14 cellular contexts compared by ENCODE assay signal in the genomic region with DNA sequence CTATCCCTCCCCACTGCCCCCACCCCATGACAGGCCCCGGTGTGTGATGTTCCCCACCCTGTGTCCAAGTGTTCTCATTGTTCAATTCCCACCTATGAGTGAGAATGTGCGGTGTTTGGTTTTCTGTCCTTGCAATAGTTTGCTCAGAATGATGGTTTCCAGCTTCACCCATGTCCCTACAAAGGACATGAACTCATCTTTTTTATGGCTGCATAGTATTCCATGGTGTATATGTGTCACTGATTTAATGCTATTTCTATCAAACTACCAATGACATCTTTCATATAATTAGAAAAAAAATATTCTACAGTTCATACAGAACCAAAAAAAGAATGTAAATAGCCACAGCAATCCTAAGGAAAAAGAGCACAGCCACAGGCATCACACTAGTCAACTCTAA. TPM values are rescaled to one million over a fixed set of nuclear protein-coding genes. Genes with fewer than 3 reads are reported as not detected.
"Had no signal": no experiment of that assay in that cellular context is flagged by ENCODE, and none has a peak within 500 bp of the region (broad histone marks: within the 10 kb centered on the region; RNA-seq: fewer than 3 reads in every experiment).

No MANE protein-coding gene starts in this region.

RNA-seq across cellular contexts. Expression of a gene that starts 9.8 kb away (rescaled TPM):
- total RNA-seq: activated B cell treated with CpG ODN at 0.5 μM for 24 hours; activated CD4-positive, alpha-beta memory T cell treated with anti-CD3 and anti-CD28 coated beads for 36 hours; activated CD4-positive, alpha-beta memory T cell treated with anti-CD3 and anti-CD28 coated beads, Interleukin-2, amount 10 ng/mL, durations not matched to agents 7 days and 5 days; activated CD4-positive, alpha-beta T cell treated with anti-CD3 and anti-CD28 coated beads for 36 hours; activated CD4-positive, alpha-beta T cell treated with anti-CD3 and anti-CD28 coated beads, Interleukin-2, amount 10 ng/mL, durations not matched to agents 24 days and 14 days; activated CD4-positive, alpha-beta T cell treated with anti-CD3 and anti-CD28 coated beads, Interleukin-2, amount 10 ng/mL, durations not matched to agents 7 days and 5 days; activated CD8-positive, alpha-beta memory T cell treated with anti-CD3 and anti-CD28 coated beads for 36 hours; activated CD8-positive, alpha-beta memory T cell treated with anti-CD3 and anti-CD28 coated beads, Interleukin-2, amount 10 ng/mL, durations not matched to agents 7 days and 5 days; activated CD8-positive, alpha-beta T cell treated with anti-CD3 and anti-CD28 coated beads for 36 hours; activated CD8-positive, alpha-beta T cell treated with anti-CD3 and anti-CD28 coated beads, Interleukin-2, amount 10 ng/mL, durations not matched to agents 7 days and 5 days; T-helper 1 cell treated with Interleukin-12 subunit alpha and Interleukin-12 subunit beta and Interleukin-4 antibody, amounts not matched to agents 30 ng/mL and 1 ng/mL, for 36 hours; T-helper 17 cell; T-helper 2 cell treated with Interferon-gamma antibody and Interleukin-4, amounts not matched to agents 100 ng/mL and 5 ng/mL, for 36 hours; WTC11 had no signal

RNA-seq across cellular contexts. Expression of a gene that starts 38.5 kb away (rescaled TPM):
- total RNA-seq: activated B cell treated with CpG ODN at 0.5 μM for 24 hours; activated CD4-positive, alpha-beta memory T cell treated with anti-CD3 and anti-CD28 coated beads for 36 hours; activated CD4-positive, alpha-beta memory T cell treated with anti-CD3 and anti-CD28 coated beads, Interleukin-2, amount 10 ng/mL, durations not matched to agents 7 days and 5 days; activated CD4-positive, alpha-beta T cell treated with anti-CD3 and anti-CD28 coated beads for 36 hours; activated CD4-positive, alpha-beta T cell treated with anti-CD3 and anti-CD28 coated beads, Interleukin-2, amount 10 ng/mL, durations not matched to agents 24 days and 14 days; activated CD4-positive, alpha-beta T cell treated with anti-CD3 and anti-CD28 coated beads, Interleukin-2, amount 10 ng/mL, durations not matched to agents 7 days and 5 days; activated CD8-positive, alpha-beta memory T cell treated with anti-CD3 and anti-CD28 coated beads for 36 hours; activated CD8-positive, alpha-beta T cell treated with anti-CD3 and anti-CD28 coated beads for 36 hours; activated CD8-positive, alpha-beta T cell treated with anti-CD3 and anti-CD28 coated beads, Interleukin-2, amount 10 ng/mL, durations not matched to agents 7 days and 5 days; T-helper 1 cell treated with Interleukin-12 subunit alpha and Interleukin-12 subunit beta and Interleukin-4 antibody, amounts not matched to agents 30 ng/mL and 1 ng/mL, for 36 hours; T-helper 17 cell; T-helper 2 cell treated with Interferon-gamma antibody and Interleukin-4, amounts not matched to agents 100 ng/mL and 5 ng/mL, for 36 hours; WTC11 had no signal
